ENCODE assay signal across 8 cellular contexts in the genomic region with DNA sequence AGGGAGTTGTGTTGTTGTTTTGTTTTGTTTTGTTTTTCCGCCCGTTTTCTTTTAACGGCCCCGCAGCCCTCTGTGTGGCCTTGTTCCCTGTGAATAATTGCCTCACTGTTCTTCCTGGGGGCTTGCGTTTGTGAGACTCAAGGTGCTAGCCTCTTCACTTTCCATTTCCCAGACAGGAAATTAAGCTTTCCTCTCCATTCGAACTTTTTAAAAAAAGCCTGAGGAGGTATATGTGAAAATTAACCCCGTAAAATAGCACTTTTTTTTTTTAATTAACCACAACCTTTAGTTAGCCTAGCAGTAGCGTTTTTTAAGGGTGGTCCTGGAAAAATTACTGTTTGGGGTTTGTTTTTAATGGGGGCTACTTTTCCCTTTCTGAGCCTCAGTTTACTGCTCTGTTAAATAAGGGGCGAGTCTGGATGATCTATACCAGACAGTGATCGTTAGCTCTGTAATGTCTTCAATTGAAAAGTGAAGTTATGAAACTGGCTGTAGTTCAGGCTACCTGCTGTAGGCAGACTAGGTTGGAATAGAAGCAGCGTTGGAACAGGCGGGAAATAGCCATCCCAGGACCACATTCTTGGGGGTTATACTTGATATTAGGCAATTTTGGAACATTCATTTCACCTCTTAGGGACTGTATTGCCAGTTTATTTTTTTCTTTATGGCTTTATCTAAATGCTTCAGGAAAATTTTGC. TPM values are rescaled to one million over a fixed set of nuclear protein-coding genes. Genes with fewer than 3 reads are reported as not detected.
DNase-seq lines count a peak whose midpoint lies in the region; ATAC-seq, FAIRE-seq and TF ChIP-seq lines count a peak whose summit lies in the region.

No MANE protein-coding gene starts in this region.

- no peaks in the 10 kb centered on the region for H4K20me1 ChIP-seq in GM23338 (replicated peaks; ENCODE audit: insufficient read depth)

- H3K36me3 Mint-ChIP-seq in GM23338 (ENCODE audit: low read depth): peaks cover 3% of the 10 kb centered on the region; the same call in 2 of the 3 replicates
- no peaks in the 10 kb centered on the region for H3K36me3 Mint-ChIP-seq in endothelial cell (ENCODE audit: low read depth, unreplicated experiment)
- H3K36me3 Mint-ChIP-seq in progenitor cell of endocrine pancreas (ENCODE audit: insufficient read depth): no peaks in the 10 kb centered on the region

- ATAC-seq in GM23338: no peak; the same call in 2 of the 3 replicates
- no peak for ATAC-seq in GM19467 (IDR thresholded peaks at IDR 0.05; ENCODE audit: unreplicated experiment)

- H3K27ac Mint-ChIP-seq in GM23338 (peak overlapping the region; percentile 99), endothelial cell (ENCODE audit: unreplicated experiment) (peak overlapping the region; percentile 97), progenitor cell of endocrine pancreas (peak overlapping the region; percentile 99)

- FAIRE-seq in RCC 7860 (lab: Jason Lieb, UNC): peak; percentile 10

- H3F3A ChIP-seq in GM23338 (replicated peaks; ENCODE audit: low read depth): no peaks in the 10 kb centered on the region

- H3K4me2 ChIP-seq in GM23338: peak overlapping the region; percentile 78

- H3K9me3 Mint-ChIP-seq in GM23338 (peaks cover 3% of the 10 kb centered on the region; the same call in 2 of the 3 replicates), endothelial cell (ENCODE audit: unreplicated experiment) (no peaks in the 10 kb centered on the region), progenitor cell of endocrine pancreas (ENCODE audit: low read depth) (no peaks in the 10 kb centered on the region)

- peaks cover 60% of the 10 kb centered on the region for H3K79me2 ChIP-seq in GM23338 (replicated peaks; ENCODE audit: insufficient read depth)

- H3K27ac ChIP-seq in C4-2B: peak overlapping the region; percentile 86
- peak overlapping the region; percentile 97 for H3K27ac ChIP-seq in GM23338 (ENCODE audit: low read depth)

- peaks cover 50% of the 10 kb centered on the region for H3K4me1 Mint-ChIP-seq in GM23338
- H3K4me1 Mint-ChIP-seq in endothelial cell (ENCODE audit: unreplicated experiment): peaks cover 33% of the 10 kb centered on the region
- peaks cover 38% of the 10 kb centered on the region for H3K4me1 Mint-ChIP-seq in progenitor cell of endocrine pancreas (ENCODE audit: low read depth)

- peaks cover 13% of the 10 kb centered on the region for H3K27me3 ChIP-seq in GM23338 (ENCODE audit: insufficient read depth)

- no peaks in the 10 kb centered on the region for H3K36me3 ChIP-seq in GM23338 (ENCODE audit: insufficient read depth)

- H3K27me3 Mint-ChIP-seq in GM23338 (ENCODE audit: insufficient read depth, low read depth, poor library complexity): peaks cover 13% of the 10 kb centered on the region
- H3K27me3 Mint-ChIP-seq in endothelial cell (ENCODE audit: unreplicated experiment): peaks cover 6% of the 10 kb centered on the region
- H3K27me3 Mint-ChIP-seq in progenitor cell of endocrine pancreas: peaks cover 5% of the 10 kb centered on the region

- no peaks in the 10 kb centered on the region for H3K9me2 ChIP-seq in GM23338 (ENCODE audit: insufficient read depth)

- peak overlapping the region; percentile 55 for H3K4me3 ChIP-seq in GM23338

- no peak for TF ChIP-seq CTCF in C4-2B (conservative IDR thresholded peaks at IDR 0.05)
- no peak for TF ChIP-seq CTCF in GM23338 (conservative IDR thresholded peaks at IDR 0.05; ENCODE audit: low read depth in 2 of 2)
- TF ChIP-seq CTCF in endothelial cell (IDR thresholded peaks at IDR 0.05; ENCODE audit: unreplicated experiment): no peak
- no peak for TF ChIP-seq CTCF in progenitor cell of endocrine pancreas (IDR thresholded peaks at IDR 0.05; ENCODE audit: unreplicated experiment)

- peak overlapping the region; percentile 99 for H3K4me3 Mint-ChIP-seq in GM23338
- H3K4me3 Mint-ChIP-seq in endothelial cell (ENCODE audit: unreplicated experiment): peak overlapping the region; percentile 100
- H3K4me3 Mint-ChIP-seq in progenitor cell of endocrine pancreas (ENCODE audit: low read depth): peak overlapping the region; percentile 100

- H3K4me1 ChIP-seq in GM23338 (ENCODE audit: insufficient read depth): peaks cover 57% of the 10 kb centered on the region

- H2AFZ ChIP-seq in GM23338: no peak overlapping the region

- DNase-seq in GM23338 (ENCODE audit: low spot score): no peak
- peak; percentile 45 for DNase-seq in RCC 7860 (ENCODE audit: low spot score)
- DNase-seq in endothelial cell (ENCODE audit: low spot score): no peak
- no peak for DNase-seq in progenitor cell of endocrine pancreas (ENCODE audit: low spot score, unreplicated experiment)
- DNase-seq in NCI-H1048 (lab: John Stamatoyannopoulos, UW): no peak
- DNase-seq in globus pallidus (ENCODE audit: low spot score): no peak

TF ChIP-seq in GM23338, 12 proteins besides CTCF, POLR2A, EP300 and RAD21 (continues in another document):
- TF ChIP-seq JUNB (IDR thresholded peaks at IDR 0.05; ENCODE audit: unreplicated experiment): no peak
- no peak for TF ChIP-seq ZNF331 (CRISPR knock-in tag; IDR thresholded peaks at IDR 0.05; ENCODE audit: low read depth)
- TF ChIP-seq ETS1 (IDR thresholded peaks at IDR 0.05): no peak
- no peak for TF ChIP-seq ZNF114 (CRISPR knock-in tag; IDR thresholded peaks at IDR 0.05)
- TF ChIP-seq NANOG (IDR thresholded peaks at IDR 0.05; ENCODE audit: borderline replicate concordance): no peak
- TF ChIP-seq CREB1 (CRISPR knock-in tag; IDR thresholded peaks at IDR 0.05; ENCODE audit: low read depth): no peak
- TF ChIP-seq, protein P1, sequence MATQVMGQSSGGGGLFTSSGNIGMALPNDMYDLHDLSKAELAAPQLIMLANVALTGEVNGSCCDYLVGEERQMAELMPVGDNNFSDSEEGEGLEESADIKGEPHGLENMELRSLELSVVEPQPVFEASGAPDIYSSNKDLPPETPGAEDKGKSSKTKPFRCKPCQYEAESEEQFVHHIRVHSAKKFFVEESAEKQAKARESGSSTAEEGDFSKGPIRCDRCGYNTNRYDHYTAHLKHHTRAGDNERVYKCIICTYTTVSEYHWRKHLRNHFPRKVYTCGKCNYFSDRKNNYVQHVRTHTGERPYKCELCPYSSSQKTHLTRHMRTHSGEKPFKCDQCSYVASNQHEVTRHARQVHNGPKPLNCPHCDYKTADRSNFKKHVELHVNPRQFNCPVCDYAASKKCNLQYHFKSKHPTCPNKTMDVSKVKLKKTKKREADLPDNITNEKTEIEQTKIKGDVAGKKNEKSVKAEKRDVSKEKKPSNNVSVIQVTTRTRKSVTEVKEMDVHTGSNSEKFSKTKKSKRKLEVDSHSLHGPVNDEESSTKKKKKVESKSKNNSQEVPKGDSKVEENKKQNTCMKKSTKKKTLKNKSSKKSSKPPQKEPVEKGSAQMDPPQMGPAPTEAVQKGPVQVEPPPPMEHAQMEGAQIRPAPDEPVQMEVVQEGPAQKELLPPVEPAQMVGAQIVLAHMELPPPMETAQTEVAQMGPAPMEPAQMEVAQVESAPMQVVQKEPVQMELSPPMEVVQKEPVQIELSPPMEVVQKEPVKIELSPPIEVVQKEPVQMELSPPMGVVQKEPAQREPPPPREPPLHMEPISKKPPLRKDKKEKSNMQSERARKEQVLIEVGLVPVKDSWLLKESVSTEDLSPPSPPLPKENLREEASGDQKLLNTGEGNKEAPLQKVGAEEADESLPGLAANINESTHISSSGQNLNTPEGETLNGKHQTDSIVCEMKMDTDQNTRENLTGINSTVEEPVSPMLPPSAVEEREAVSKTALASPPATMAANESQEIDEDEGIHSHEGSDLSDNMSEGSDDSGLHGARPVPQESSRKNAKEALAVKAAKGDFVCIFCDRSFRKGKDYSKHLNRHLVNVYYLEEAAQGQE (IDR thresholded peaks at IDR 0.05; ENCODE audit: unreplicated experiment): no peak
- TF ChIP-seq EZH2 (IDR thresholded peaks at IDR 0.05; ENCODE audit: low read depth, unreplicated experiment): no peak
- TF ChIP-seq EZH2phosphoT487 (IDR thresholded peaks at IDR 0.05; ENCODE audit: unreplicated experiment): no peak

RNA-seq across cellular contexts. Expression of gene STX16, which starts 1.7 kb away (rescaled TPM):
- total RNA-seq in GM23338 (2014; rRNA removed; shearing (Covaris generic)): 66.5 and 70.5 TPM in 2 replicates
- polyA plus RNA-seq in GM23338 (2016; fragmentation: Nextera tagmentation; extraction: Ambion mirVana): 27.7 and 31.2 TPM in 2 replicates
- 77.9 TPM for total RNA-seq in endothelial cell (ENCODE audit: unreplicated experiment)
- total RNA-seq in progenitor cell of endocrine pancreas: 78.8 and 85.6 TPM in 2 replicates

RNA-seq across cellular contexts. Expression of gene NPEPL1, which starts 39.8 kb away (rescaled TPM):
- total RNA-seq in GM23338 (2014; rRNA removed; shearing (Covaris generic)): 24.1 and 30.0 TPM in 2 replicates
- polyA plus RNA-seq in GM23338 (2016; fragmentation: Nextera tagmentation; extraction: Ambion mirVana): 17.8 and 23.5 TPM in 2 replicates
- 37.6 TPM for total RNA-seq in endothelial cell (ENCODE audit: unreplicated experiment)
- total RNA-seq in progenitor cell of endocrine pancreas: 55.4 and 56.3 TPM in 2 replicates
